Comparison of ENCODE assay signal across 9 cellular contexts in genomic region chr17:78924481-78925151, GRCh38. TPM values are rescaled to one million over a fixed set of nuclear protein-coding genes. Genes with fewer than 3 reads are reported as not detected.
DNase-seq lines count a peak whose midpoint lies in the region; ATAC-seq and TF ChIP-seq lines count a peak whose summit lies in the region.
"Had no signal": no experiment of that assay in that cellular context is flagged by ENCODE, and none has a peak within 500 bp of the region (broad histone marks: within the 10 kb centered on the region; RNA-seq: fewer than 3 reads in every experiment).

No MANE protein-coding gene starts in this region.

- TF ChIP-seq CTCF in glutamatergic neuron (IDR thresholded peaks at IDR 0.05; ENCODE audit: partially characterized antibody, unreplicated experiment) (no peak), prostate gland (IDR thresholded peaks at IDR 0.05) (no peak)

- peaks cover 8% of the 10 kb centered on the region for H3K4me1 Mint-ChIP-seq in T-helper 2 cell treated with Interferon-gamma antibody and Interleukin-4, amounts not matched to agents 5 μg/mL and 100 μg/mL, for 36 hours (ENCODE audit: low read depth)
- peaks cover 21% of the 10 kb centered on the region for H3K4me1 Mint-ChIP-seq in glutamatergic neuron (ENCODE audit: low read depth, unreplicated experiment)

- intact Hi-C loops in prostate gland (cut with DNase I): loop anchor here (5.0 kb wide), 1 partner anchor 42 kb away; no protein-coding TSS in a partner anchor

- H3K9me3 Mint-ChIP-seq in T-helper 2 cell treated with Interferon-gamma antibody and Interleukin-4, amounts not matched to agents 5 μg/mL and 100 μg/mL, for 36 hours: no peaks in the 10 kb centered on the region
- peaks cover 2% of the 10 kb centered on the region for H3K9me3 Mint-ChIP-seq in glutamatergic neuron (ENCODE audit: unreplicated experiment)

- WGBS in prostate gland: under 1% methylated on average over 34 of the region's 64 CpGs

- ATAC-seq in GM19351 (IDR thresholded peaks at IDR 0.05; ENCODE audit: unreplicated experiment): no peak
- no peak for ATAC-seq in HG03039 (IDR thresholded peaks at IDR 0.05; ENCODE audit: unreplicated experiment)

- H3K27me3 Mint-ChIP-seq in T-helper 2 cell treated with Interferon-gamma antibody and Interleukin-4, amounts not matched to agents 5 μg/mL and 100 μg/mL, for 36 hours (ENCODE audit: low read depth): peaks cover 35% of the 10 kb centered on the region
- peaks cover 13% of the 10 kb centered on the region for H3K27me3 Mint-ChIP-seq in glutamatergic neuron (ENCODE audit: unreplicated experiment)

- no peaks in the 10 kb centered on the region for H3K9me3 ChIP-seq in prostate gland

- peak overlapping the region; percentile 88 to 90 for H3K27ac ChIP-seq in prostate gland
- H3K27ac ChIP-seq: 22Rv1 had no signal

- no peaks in the 10 kb centered on the region for H3K36me3 Mint-ChIP-seq in T-helper 2 cell treated with Interferon-gamma antibody and Interleukin-4, amounts not matched to agents 5 μg/mL and 100 μg/mL, for 36 hours (ENCODE audit: low read depth)
- no peaks in the 10 kb centered on the region for H3K36me3 Mint-ChIP-seq in glutamatergic neuron (ENCODE audit: unreplicated experiment)

- H3K4me1 ChIP-seq in prostate gland (replicated peaks): peaks cover 6% of the 10 kb centered on the region

- H3K36me3 ChIP-seq in prostate gland: no peaks in the 10 kb centered on the region

- no peaks in the 10 kb centered on the region for H3K27me3 ChIP-seq in prostate gland (replicated peaks; ENCODE audit: insufficient read depth)

- DNase-seq in DMS 273 (lab: John Stamatoyannopoulos, UW; ENCODE audit: unreplicated experiment): peak; percentile 54
- no peak for DNase-seq in DMS 273 treated with DMSO at 0.1 percent for 48 hours (lab: John Stamatoyannopoulos, UW)
- DNase-seq in T-helper 2 cell treated with Interferon-gamma antibody and Interleukin-4, amounts not matched to agents 5 μg/mL and 100 μg/mL, for 36 hours (ENCODE audit: low spot score): no peak
- peak; percentile 43 for DNase-seq in glutamatergic neuron
- DNase-seq in prostate gland (ENCODE audit: low spot score): no peak
- DNase-seq in NCI-H774 (lab: John Stamatoyannopoulos, UW): no peak

- H3K27ac Mint-ChIP-seq in T-helper 2 cell treated with Interferon-gamma antibody and Interleukin-4, amounts not matched to agents 5 μg/mL and 100 μg/mL, for 36 hours: no peak overlapping the region
- H3K27ac Mint-ChIP-seq in glutamatergic neuron (ENCODE audit: unreplicated experiment): no peak overlapping the region

- H3K4me3 Mint-ChIP-seq in T-helper 2 cell treated with Interferon-gamma antibody and Interleukin-4, amounts not matched to agents 5 μg/mL and 100 μg/mL, for 36 hours: peak overlapping the region; percentile 74
- H3K4me3 Mint-ChIP-seq in glutamatergic neuron (ENCODE audit: unreplicated experiment): peak overlapping the region; percentile 65

- no peak for TF ChIP-seq POLR2A in prostate gland (IDR thresholded peaks at IDR 0.05)

- peak overlapping the region; percentile 49 to 58 for H3K4me3 ChIP-seq in prostate gland

RNA-seq across cellular contexts. Expression of gene TIMP2, which starts 0.6 kb away (rescaled TPM):
- total RNA-seq in glutamatergic neuron (ENCODE audit: unreplicated experiment) (121 TPM), prostate gland (100 to 1,000 TPM in 1 of 2 donors, 10 to 100 TPM in 1; 54.5 to 500 TPM)

RNA-seq across cellular contexts. Expression of gene CEP295NL, which starts 21.6 kb away (rescaled TPM):
- 6.4 TPM for total RNA-seq in glutamatergic neuron (ENCODE audit: unreplicated experiment)
- 1 to 10 TPM; 2.2 to 8.2 TPM for total RNA-seq in prostate gland

RNA-seq across cellular contexts. Expression of gene LGALS3BP, which starts 55.1 kb away (rescaled TPM):
- total RNA-seq in glutamatergic neuron (ENCODE audit: unreplicated experiment): 30.3 TPM
- 100 to 1,000 TPM; 570 to 890 TPM for total RNA-seq in prostate gland

Comparison
In these comparisons a context has a peak if more than half of its experiments do, and no peak if none do; other contexts are left out.
1. DNase-seq: peak in DMS 273 (single experiment) and glutamatergic neuron (single experiment); none in DMS 273 treated with DMSO at 0.1 percent for 48 hours (single experiment), T-helper 2 cell treated with Interferon-gamma antibody and Interleukin-4, amounts not matched to agents 5 μg/mL and 100 μg/mL, for 36 hours (single experiment), prostate gland (single experiment) and NCI-H774 (single experiment).
2. RNA of gene LGALS3BP, which starts 55.1 kb away (total RNA-seq): 570 to 890 TPM in prostate gland; 30.3 TPM in glutamatergic neuron (single experiment); every median in the first group is over 10 times any median in the second.